ENCODE assay signal across 1 cellular context in the genomic region with DNA sequence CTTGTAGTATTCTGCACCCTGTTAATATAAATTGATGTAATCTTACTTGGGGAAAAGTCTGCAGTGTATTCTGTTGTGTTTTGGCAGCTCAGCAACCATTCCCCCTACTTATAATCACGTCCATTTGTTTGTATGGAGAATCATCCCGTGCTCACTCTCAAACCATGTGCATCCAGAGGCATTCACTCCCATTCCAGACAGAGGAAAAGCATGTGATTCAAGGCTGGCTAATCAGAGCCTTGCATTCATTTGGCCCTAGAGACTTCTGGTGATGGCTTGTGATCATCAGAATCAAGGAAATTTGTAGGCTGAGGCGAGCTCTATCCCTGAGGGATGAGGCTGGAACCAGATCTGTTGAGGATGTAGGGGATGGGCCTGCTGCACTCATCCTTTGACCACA.
TF ChIP-seq lines count a peak whose summit lies in the region.

No MANE protein-coding gene starts in this region.

TF ChIP-seq in GM23338, 12 proteins besides CTCF, POLR2A, EP300 and RAD21 (continued from another document):
- TF ChIP-seq, protein P1, sequence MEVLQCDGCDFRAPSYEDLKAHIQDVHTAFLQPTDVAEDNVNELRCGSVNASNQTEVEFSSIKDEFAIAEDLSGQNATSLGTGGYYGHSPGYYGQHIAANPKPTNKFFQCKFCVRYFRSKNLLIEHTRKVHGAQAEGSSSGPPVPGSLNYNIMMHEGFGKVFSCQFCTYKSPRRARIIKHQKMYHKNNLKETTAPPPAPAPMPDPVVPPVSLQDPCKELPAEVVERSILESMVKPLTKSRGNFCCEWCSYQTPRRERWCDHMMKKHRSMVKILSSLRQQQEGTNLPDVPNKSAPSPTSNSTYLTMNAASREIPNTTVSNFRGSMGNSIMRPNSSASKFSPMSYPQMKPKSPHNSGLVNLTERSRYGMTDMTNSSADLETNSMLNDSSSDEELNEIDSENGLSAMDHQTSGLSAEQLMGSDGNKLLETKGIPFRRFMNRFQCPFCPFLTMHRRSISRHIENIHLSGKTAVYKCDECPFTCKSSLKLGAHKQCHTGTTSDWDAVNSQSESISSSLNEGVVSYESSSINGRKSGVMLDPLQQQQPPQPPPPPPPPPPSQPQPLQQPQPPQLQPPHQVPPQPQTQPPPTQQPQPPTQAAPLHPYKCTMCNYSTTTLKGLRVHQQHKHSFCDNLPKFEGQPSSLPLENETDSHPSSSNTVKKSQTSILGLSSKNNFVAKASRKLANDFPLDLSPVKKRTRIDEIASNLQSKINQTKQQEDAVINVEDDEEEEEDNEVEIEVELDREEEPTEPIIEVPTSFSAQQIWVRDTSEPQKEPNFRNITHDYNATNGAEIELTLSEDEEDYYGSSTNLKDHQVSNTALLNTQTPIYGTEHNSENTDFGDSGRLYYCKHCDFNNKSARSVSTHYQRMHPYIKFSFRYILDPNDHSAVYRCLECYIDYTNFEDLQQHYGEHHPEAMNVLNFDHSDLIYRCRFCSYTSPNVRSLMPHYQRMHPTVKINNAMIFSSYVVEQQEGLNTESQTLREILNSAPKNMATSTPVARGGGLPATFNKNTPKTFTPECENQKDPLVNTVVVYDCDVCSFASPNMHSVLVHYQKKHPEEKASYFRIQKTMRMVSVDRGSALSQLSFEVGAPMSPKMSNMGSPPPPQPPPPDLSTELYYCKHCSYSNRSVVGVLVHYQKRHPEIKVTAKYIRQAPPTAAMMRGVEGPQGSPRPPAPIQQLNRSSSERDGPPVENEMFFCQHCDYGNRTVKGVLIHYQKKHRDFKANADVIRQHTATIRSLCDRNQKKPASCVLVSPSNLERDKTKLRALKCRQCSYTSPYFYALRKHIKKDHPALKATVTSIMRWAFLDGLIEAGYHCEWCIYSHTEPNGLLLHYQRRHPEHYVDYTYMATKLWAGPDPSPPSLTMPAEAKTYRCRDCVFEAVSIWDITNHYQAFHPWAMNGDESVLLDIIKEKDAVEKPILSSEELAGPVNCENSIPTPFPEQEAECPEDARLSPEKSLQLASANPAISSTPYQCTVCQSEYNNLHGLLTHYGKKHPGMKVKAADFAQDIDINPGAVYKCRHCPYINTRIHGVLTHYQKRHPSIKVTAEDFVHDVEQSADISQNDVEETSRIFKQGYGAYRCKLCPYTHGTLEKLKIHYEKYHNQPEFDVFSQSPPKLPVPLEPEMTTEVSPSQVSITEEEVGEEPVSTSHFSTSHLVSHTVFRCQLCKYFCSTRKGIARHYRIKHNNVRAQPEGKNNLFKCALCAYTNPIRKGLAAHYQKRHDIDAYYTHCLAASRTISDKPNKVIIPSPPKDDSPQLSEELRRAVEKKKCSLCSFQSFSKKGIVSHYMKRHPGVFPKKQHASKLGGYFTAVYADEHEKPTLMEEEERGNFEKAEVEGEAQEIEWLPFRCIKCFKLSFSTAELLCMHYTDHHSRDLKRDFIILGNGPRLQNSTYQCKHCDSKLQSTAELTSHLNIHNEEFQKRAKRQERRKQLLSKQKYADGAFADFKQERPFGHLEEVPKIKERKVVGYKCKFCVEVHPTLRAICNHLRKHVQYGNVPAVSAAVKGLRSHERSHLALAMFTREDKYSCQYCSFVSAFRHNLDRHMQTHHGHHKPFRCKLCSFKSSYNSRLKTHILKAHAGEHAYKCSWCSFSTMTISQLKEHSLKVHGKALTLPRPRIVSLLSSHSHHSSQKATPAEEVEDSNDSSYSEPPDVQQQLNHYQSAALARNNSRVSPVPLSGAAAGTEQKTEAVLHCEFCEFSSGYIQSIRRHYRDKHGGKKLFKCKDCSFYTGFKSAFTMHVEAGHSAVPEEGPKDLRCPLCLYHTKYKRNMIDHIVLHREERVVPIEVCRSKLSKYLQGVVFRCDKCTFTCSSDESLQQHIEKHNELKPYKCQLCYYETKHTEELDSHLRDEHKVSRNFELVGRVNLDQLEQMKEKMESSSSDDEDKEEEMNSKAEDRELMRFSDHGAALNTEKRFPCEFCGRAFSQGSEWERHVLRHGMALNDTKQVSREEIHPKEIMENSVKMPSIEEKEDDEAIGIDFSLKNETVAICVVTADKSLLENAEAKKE (CRISPR knock-in tag; IDR thresholded peaks at IDR 0.05), result no peak
- TF ChIP-seq, protein P2, sequence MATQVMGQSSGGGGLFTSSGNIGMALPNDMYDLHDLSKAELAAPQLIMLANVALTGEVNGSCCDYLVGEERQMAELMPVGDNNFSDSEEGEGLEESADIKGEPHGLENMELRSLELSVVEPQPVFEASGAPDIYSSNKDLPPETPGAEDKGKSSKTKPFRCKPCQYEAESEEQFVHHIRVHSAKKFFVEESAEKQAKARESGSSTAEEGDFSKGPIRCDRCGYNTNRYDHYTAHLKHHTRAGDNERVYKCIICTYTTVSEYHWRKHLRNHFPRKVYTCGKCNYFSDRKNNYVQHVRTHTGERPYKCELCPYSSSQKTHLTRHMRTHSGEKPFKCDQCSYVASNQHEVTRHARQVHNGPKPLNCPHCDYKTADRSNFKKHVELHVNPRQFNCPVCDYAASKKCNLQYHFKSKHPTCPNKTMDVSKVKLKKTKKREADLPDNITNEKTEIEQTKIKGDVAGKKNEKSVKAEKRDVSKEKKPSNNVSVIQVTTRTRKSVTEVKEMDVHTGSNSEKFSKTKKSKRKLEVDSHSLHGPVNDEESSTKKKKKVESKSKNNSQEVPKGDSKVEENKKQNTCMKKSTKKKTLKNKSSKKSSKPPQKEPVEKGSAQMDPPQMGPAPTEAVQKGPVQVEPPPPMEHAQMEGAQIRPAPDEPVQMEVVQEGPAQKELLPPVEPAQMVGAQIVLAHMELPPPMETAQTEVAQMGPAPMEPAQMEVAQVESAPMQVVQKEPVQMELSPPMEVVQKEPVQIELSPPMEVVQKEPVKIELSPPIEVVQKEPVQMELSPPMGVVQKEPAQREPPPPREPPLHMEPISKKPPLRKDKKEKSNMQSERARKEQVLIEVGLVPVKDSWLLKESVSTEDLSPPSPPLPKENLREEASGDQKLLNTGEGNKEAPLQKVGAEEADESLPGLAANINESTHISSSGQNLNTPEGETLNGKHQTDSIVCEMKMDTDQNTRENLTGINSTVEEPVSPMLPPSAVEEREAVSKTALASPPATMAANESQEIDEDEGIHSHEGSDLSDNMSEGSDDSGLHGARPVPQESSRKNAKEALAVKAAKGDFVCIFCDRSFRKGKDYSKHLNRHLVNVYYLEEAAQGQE (IDR thresholded peaks at IDR 0.05; ENCODE audit: unreplicated experiment), result no peak
- TF ChIP-seq, protein P3, sequence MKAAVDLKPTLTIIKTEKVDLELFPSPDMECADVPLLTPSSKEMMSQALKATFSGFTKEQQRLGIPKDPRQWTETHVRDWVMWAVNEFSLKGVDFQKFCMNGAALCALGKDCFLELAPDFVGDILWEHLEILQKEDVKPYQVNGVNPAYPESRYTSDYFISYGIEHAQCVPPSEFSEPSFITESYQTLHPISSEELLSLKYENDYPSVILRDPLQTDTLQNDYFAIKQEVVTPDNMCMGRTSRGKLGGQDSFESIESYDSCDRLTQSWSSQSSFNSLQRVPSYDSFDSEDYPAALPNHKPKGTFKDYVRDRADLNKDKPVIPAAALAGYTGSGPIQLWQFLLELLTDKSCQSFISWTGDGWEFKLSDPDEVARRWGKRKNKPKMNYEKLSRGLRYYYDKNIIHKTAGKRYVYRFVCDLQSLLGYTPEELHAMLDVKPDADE (IDR thresholded peaks at IDR 0.05), result no peak
- TF ChIP-seq NANOG (IDR thresholded peaks at IDR 0.05; ENCODE audit: borderline replicate concordance) (no peak), ZNF331 (CRISPR knock-in tag; IDR thresholded peaks at IDR 0.05; ENCODE audit: low read depth) (no peak), POLR2AphosphoS5 (IDR thresholded peaks at IDR 0.05; ENCODE audit: low read depth) (no peak), CREB1 (CRISPR knock-in tag; IDR thresholded peaks at IDR 0.05; ENCODE audit: low read depth) (no peak), ZNF114 (CRISPR knock-in tag; IDR thresholded peaks at IDR 0.05) (no peak), EZH2 (IDR thresholded peaks at IDR 0.05; ENCODE audit: low read depth, unreplicated experiment) (no peak)
TF ChIP-seq in GM23338: peak in this region for 0.
